In genomic region chr18:8362863-8363262, GRCh38 we compare ENCODE assay signal across 22 cellular contexts.
"Had no signal": no experiment of that assay in that cellular context is flagged by ENCODE, and none has a peak within 500 bp of the region (broad histone marks: within the 10 kb centered on the region; RNA-seq: fewer than 3 reads in every experiment).

No MANE protein-coding gene starts in this region.

- H3K4me1 ChIP-seq: pancreas, prostate gland had no signal

- DNase-seq: hippocampal formation; midbrain; mucosa of descending colon; naive thymus-derived CD4-positive, alpha-beta T cell; nucleus accumbens; pancreas; posterior cingulate gyrus; retina; stimulated activated CD4-positive, alpha-beta T cell treated with anti-CD3 and anti-CD28 coated beads, Interleukin-12 subunit alpha, Interleukin-12 subunit beta, amount 100 ng/mL, for 4 hours; stimulated activated CD4-positive, alpha-beta T cell treated with anti-CD3 and anti-CD28 coated beads, Interleukin-15, amount 100 ng/mL, for 24 hours; stimulated activated CD4-positive, alpha-beta T cell treated with anti-CD3 and anti-CD28 coated beads, Interleukin-4, amount 100 ng/mL, for 24 hours; stimulated activated naive CD4-positive, alpha-beta T cell; tibial artery; upper lobe of right lung had no signal

- H3K9me3 ChIP-seq: mucosa of descending colon, pancreas, prostate gland, suprapubic skin, thoracic aorta, tibial artery, upper lobe of right lung had no signal

- H3K36me3 ChIP-seq: pancreas, prostate gland, suprapubic skin, thoracic aorta, tibial artery, upper lobe of right lung had no signal

- H3K27ac ChIP-seq: pancreas, prostate gland, skin epidermis, suprapubic skin, thoracic aorta, tibial artery, upper lobe of right lung had no signal

- H3K27me3 ChIP-seq: pancreas, tibial artery, upper lobe of right lung had no signal

- ATAC-seq: left lobe of liver; mucosa of descending colon; naive thymus-derived CD4-positive, alpha-beta T cell; pancreas; sciatic nerve; stimulated activated effector memory CD8-positive, alpha-beta T cell treated with anti-CD3 and anti-CD28 coated beads, Interleukin-12 subunit alpha, Interleukin-12 subunit beta, amount 100 ng/mL, for 72 hours; upper lobe of right lung had no signal

- H3K4me3 ChIP-seq: lung, mucosa of descending colon, pancreas, prostate gland, skin epidermis, suprapubic skin, thoracic aorta, tibial artery, upper lobe of right lung had no signal
